8 cellular contexts compared by ENCODE assay signal in the genomic region with DNA sequence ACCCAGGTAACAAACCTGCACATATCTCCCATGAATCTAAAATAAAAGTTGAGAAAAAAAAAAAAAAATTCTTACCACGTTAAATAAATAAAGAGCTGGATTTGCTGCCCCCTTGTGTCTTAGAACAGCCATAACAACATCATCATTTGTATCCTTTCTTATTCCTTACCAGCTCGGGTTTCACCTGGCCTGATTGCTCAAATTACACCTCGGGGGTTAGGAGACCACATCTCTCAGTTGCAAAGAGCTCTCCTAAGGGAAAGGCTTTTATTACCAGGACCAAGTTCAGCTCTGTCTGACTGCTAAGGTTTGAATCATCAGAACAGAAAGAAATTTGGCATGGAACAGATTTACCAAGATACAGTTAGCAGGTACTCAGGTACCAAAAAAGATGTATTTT. TPM values are rescaled to one million over a fixed set of nuclear protein-coding genes. Genes with fewer than 3 reads are reported as not detected.
DNase-seq lines count a peak whose midpoint lies in the region; ATAC-seq, FAIRE-seq and TF ChIP-seq lines count a peak whose summit lies in the region.

No MANE protein-coding gene starts in this region.

- H3K4me1 ChIP-seq in RWPE2 (ENCODE audit: insufficient read depth, poor library complexity, severe bottlenecking), result peaks cover 11% of the 10 kb centered on the region
- H3K4me1 ChIP-seq in breast epithelium, result no peaks in the 10 kb centered on the region

- intact Hi-C loops in breast epithelium (cut with DNase I; ENCODE audit: low total_unique reads), result no loop called here

- FAIRE-seq in islet of Langerhans (lab: Jason Lieb, UNC), result peak; percentile 96

- ATAC-seq in RWPE2 (ENCODE audit: low read depth), result peak; percentile 82
- no peak for ATAC-seq in GM19351 (IDR thresholded peaks at IDR 0.05; ENCODE audit: unreplicated experiment)

- no peaks in the 10 kb centered on the region for H3K9me3 ChIP-seq in RWPE2 (ENCODE audit: severe bottlenecking)
- peaks cover 0 to under 1% of the 10 kb centered on the region in 2 donors for H3K9me3 ChIP-seq in breast epithelium

- no peak for TF ChIP-seq POLR2A in breast epithelium (IDR thresholded peaks at IDR 0.05)

- H3K27me3 ChIP-seq in RWPE2 (ENCODE audit: insufficient read depth, poor library complexity, severe bottlenecking) (no peaks in the 10 kb centered on the region), breast epithelium (no peaks in the 10 kb centered on the region)

- peak; percentile 26 for DNase-seq in activated gamma-delta T cell treated with Interleukin-2 at 50 U/mL for 16 hours
- no peak for DNase-seq in activated gamma-delta T cell (lab: John Stamatoyannopoulos, UW)
- DNase-seq in NCI-H1092 (lab: John Stamatoyannopoulos, UW), result peak; percentile 33
- DNase-seq in RWPE2 (ENCODE audit: low spot score), result no peak
- no peak for DNase-seq in breast epithelium (ENCODE audit: low spot score in 2 of 2)
- DNase-seq in stimulated activated naive CD4-positive, alpha-beta T cell (lab: John Stamatoyannopoulos, UW), result peak; percentile 6 to 80 (median 38)

- TF ChIP-seq CTCF in RWPE2 (IDR thresholded peaks at IDR 0.05; ENCODE audit: poor library complexity, severe bottlenecking), result peak; percentile 89
- TF ChIP-seq CTCF in breast epithelium (IDR thresholded peaks at IDR 0.05), result peak; percentile 51 to 76 (median 58)

- H3K36me3 ChIP-seq in RWPE2 (ENCODE audit: low read depth), result no peaks in the 10 kb centered on the region
- no peaks in the 10 kb centered on the region for H3K36me3 ChIP-seq in breast epithelium

- H3K4me3 ChIP-seq in RWPE2 (ENCODE audit: severe bottlenecking) (no peak overlapping the region), breast epithelium (no peak overlapping the region)

- H3K27ac ChIP-seq in RWPE2 (ENCODE audit: poor library complexity, severe bottlenecking) (no peak overlapping the region), breast epithelium (no peak overlapping the region)

RNA-seq across cellular contexts. Expression of gene RPL39L, which starts 25.8 kb away (rescaled TPM):
- 10 to 100 TPM in 2 of 3 donors, 1 to 10 TPM in 1; 5.4 to 15.4 (median 14.6) TPM for total RNA-seq in breast epithelium

RNA-seq across cellular contexts. Expression of gene RTP1, which starts 32.1 kb away (rescaled TPM):
- not detected for total RNA-seq in breast epithelium

Comparison
In these comparisons a context has a peak if more than half of its experiments do, and no peak if none do; other contexts are left out.
1. DNase-seq: peak in activated gamma-delta T cell treated with Interleukin-2 at 50 U/mL for 16 hours (single experiment), NCI-H1092 (single experiment) and stimulated activated naive CD4-positive, alpha-beta T cell (6 of 6); none in activated gamma-delta T cell (single experiment), RWPE2 (single experiment) and breast epithelium (0 of 2).